20 cellular contexts compared by ENCODE assay signal in the genomic region with DNA sequence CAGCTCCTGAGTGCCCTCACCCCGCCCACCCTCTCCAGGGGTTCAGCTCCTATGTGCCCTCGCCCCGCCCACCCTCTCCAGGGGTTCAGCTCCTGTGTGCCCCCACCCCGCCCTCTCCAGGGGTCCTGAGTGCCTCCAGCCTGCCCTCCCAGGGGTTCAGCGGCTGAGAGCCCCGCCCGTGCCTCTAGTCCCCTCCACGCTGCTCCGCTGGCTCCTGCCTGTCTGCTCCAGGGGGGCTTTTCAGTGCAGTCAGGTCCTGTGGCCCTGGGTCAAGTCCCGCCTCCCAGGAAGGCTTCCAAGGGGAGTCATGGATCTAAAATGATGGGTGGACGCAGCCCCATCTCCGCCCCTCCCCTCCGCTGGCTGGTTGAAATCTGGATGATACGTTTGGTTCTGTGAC. TPM values are rescaled to one million over a fixed set of nuclear protein-coding genes. Genes with fewer than 3 reads are reported as not detected.
DNase-seq lines count a peak whose midpoint lies in the region; ATAC-seq and TF ChIP-seq lines count a peak whose summit lies in the region.
"Had no signal": no experiment of that assay in that cellular context is flagged by ENCODE, and none has a peak within 500 bp of the region (broad histone marks: within the 10 kb centered on the region; RNA-seq: fewer than 3 reads in every experiment).

No MANE protein-coding gene starts in this region.

- peaks cover 13% of the 10 kb centered on the region for H3K4me1 Mint-ChIP-seq in activated naive CD8-positive, alpha-beta T cell treated with anti-CD3 and anti-CD28 coated beads, Interleukin-2, amount 10 ng/mL, durations not matched to agents 7 days and 5 days
- H3K4me1 Mint-ChIP-seq in activated naive CD8-positive, alpha-beta T cell treated with anti-CD3 and anti-CD28 coated beads for 36 hours, result peaks cover 14% of the 10 kb centered on the region
- peaks cover 49% of the 10 kb centered on the region for H3K4me1 Mint-ChIP-seq in osteocyte (ENCODE audit: unreplicated experiment)
- H3K4me1 Mint-ChIP-seq in activated CD8-positive, alpha-beta T cell treated with anti-CD3 and anti-CD28 coated beads for 36 hours (ENCODE audit: low read depth), result peaks cover 10% of the 10 kb centered on the region
- peaks cover 17% of the 10 kb centered on the region for H3K4me1 Mint-ChIP-seq in activated CD8-positive, alpha-beta T cell treated with anti-CD3 and anti-CD28 coated beads, Interleukin-2, amount 10 ng/mL, durations not matched to agents 7 days and 5 days (ENCODE audit: low read depth)

- 85 to 96% (median 91%) methylated on average over 10 to 14 of the region's 14 CpGs for WGBS in psoas muscle, 3 donors

- H3K4me3 ChIP-seq in coronary artery (no peak overlapping the region), psoas muscle (no peak overlapping the region)

- peak overlapping the region; percentile 58 for H3K27ac Mint-ChIP-seq in activated naive CD8-positive, alpha-beta T cell treated with anti-CD3 and anti-CD28 coated beads, Interleukin-2, amount 10 ng/mL, durations not matched to agents 7 days and 5 days
- no peak overlapping the region for H3K27ac Mint-ChIP-seq in activated naive CD8-positive, alpha-beta T cell treated with anti-CD3 and anti-CD28 coated beads for 36 hours
- H3K27ac Mint-ChIP-seq in osteocyte (ENCODE audit: unreplicated experiment), result peak overlapping the region; percentile 42
- H3K27ac Mint-ChIP-seq in activated CD8-positive, alpha-beta T cell treated with anti-CD3 and anti-CD28 coated beads for 36 hours, result no peak overlapping the region
- H3K27ac Mint-ChIP-seq in activated CD8-positive, alpha-beta T cell treated with anti-CD3 and anti-CD28 coated beads, Interleukin-2, amount 10 ng/mL, durations not matched to agents 7 days and 5 days, result no peak overlapping the region

- POLR2A ChIA-PET in activated naive CD8-positive, alpha-beta T cell treated with anti-CD3 and anti-CD28 coated beads, Interleukin-2, amount 10 ng/mL, durations not matched to agents 7 days and 5 days (lab: Charles Lee), result interaction anchor here (0.6 kb wide), 1 partner anchor 589 kb away, joined by 3 read pairs; no protein-coding TSS in a partner anchor
- POLR2A ChIA-PET in activated CD8-positive, alpha-beta T cell treated with anti-CD3 and anti-CD28 coated beads for 36 hours (lab: Charles Lee), result no interaction called here
- POLR2A ChIA-PET in activated CD8-positive, alpha-beta T cell treated with anti-CD3 and anti-CD28 coated beads, Interleukin-2, amount 10 ng/mL, durations not matched to agents 7 days and 5 days (lab: Charles Lee), result no interaction called here

- DNase-seq in activated naive CD8-positive, alpha-beta T cell treated with anti-CD3 and anti-CD28 coated beads, Interleukin-2, amount 10 ng/mL, durations not matched to agents 7 days and 5 days, result no peak
- DNase-seq in activated naive CD8-positive, alpha-beta T cell treated with anti-CD3 and anti-CD28 coated beads for 36 hours, result no peak
- DNase-seq in coronary artery (ENCODE audit: low spot score), result no peak
- DNase-seq in osteocyte (ENCODE audit: extremely low spot score, unreplicated experiment), result no peak
- no peak for DNase-seq in psoas muscle
- DNase-seq in activated T-cell treated with anti-CD3 and anti-CD28 coated beads, Interleukin-2, amount 50 U/mL, for 48 hours, result no peak
- DNase-seq in activated CD8-positive, alpha-beta T cell treated with anti-CD3 and anti-CD28 coated beads for 36 hours, result no peak
- no peak for DNase-seq in activated CD8-positive, alpha-beta T cell treated with anti-CD3 and anti-CD28 coated beads, Interleukin-2, amount 10 ng/mL, durations not matched to agents 7 days and 5 days
- DNase-seq: 8988T; AML-193; CD8-positive, alpha-beta memory T cell; H9; KG1; NCI-H1092; NCI-H1436; NCI-H1930; NCI-H510A treated with DMSO at 0.1 percent for 48 hours; NCI-H82 had no signal

- peaks cover 0 to 34% of the 10 kb centered on the region in 2 donors for H3K36me3 ChIP-seq in psoas muscle (ENCODE audit: insufficient read depth in 1 of 2, low read depth in 1 of 2)

- CTCF ChIA-PET in activated CD8-positive, alpha-beta T cell treated with anti-CD3 and anti-CD28 coated beads for 36 hours (lab: Charles Lee), result interaction anchor here (0.9 to 1.5 kb wide), 2 partner anchors 163 to 174 kb away, joined by 3 to 4 read pairs; no protein-coding TSS in a partner anchor
- CTCF ChIA-PET in activated CD8-positive, alpha-beta T cell treated with anti-CD3 and anti-CD28 coated beads, Interleukin-2, amount 10 ng/mL, durations not matched to agents 7 days and 5 days (lab: Charles Lee), result no interaction called here

- intact Hi-C loops in psoas muscle (cut with DNase I), result no loop called here
- intact Hi-C loops in activated CD8-positive, alpha-beta T cell treated with anti-CD3 and anti-CD28 coated beads for 36 hours (cut with micrococcal nuclease), result no loop called here

- H3K4me1 ChIP-seq in psoas muscle, result no peaks in the 10 kb centered on the region

- no peak for TF ChIP-seq CTCF in coronary artery (IDR thresholded peaks at IDR 0.05)
- TF ChIP-seq CTCF in osteocyte (IDR thresholded peaks at IDR 0.05), result no peak
- TF ChIP-seq CTCF in psoas muscle (IDR thresholded peaks at IDR 0.05), result no peak
- no peak for TF ChIP-seq CTCF in activated CD8-positive, alpha-beta T cell treated with anti-CD3 and anti-CD28 coated beads for 36 hours (IDR thresholded peaks at IDR 0.05)

- no peaks in the 10 kb centered on the region for H3K36me3 Mint-ChIP-seq in activated naive CD8-positive, alpha-beta T cell treated with anti-CD3 and anti-CD28 coated beads, Interleukin-2, amount 10 ng/mL, durations not matched to agents 7 days and 5 days
- peaks cover 9% of the 10 kb centered on the region for H3K36me3 Mint-ChIP-seq in activated naive CD8-positive, alpha-beta T cell treated with anti-CD3 and anti-CD28 coated beads for 36 hours
- peaks cover 10% of the 10 kb centered on the region for H3K36me3 Mint-ChIP-seq in osteocyte (ENCODE audit: unreplicated experiment)
- peaks cover 5% of the 10 kb centered on the region for H3K36me3 Mint-ChIP-seq in activated CD8-positive, alpha-beta T cell treated with anti-CD3 and anti-CD28 coated beads for 36 hours (ENCODE audit: low read depth)
- H3K36me3 Mint-ChIP-seq in activated CD8-positive, alpha-beta T cell treated with anti-CD3 and anti-CD28 coated beads, Interleukin-2, amount 10 ng/mL, durations not matched to agents 7 days and 5 days (ENCODE audit: low read depth), result peaks cover 16% of the 10 kb centered on the region

- no peaks in the 10 kb centered on the region for H3K9me3 ChIP-seq in psoas muscle

- H3K4me3 Mint-ChIP-seq in activated naive CD8-positive, alpha-beta T cell treated with anti-CD3 and anti-CD28 coated beads, Interleukin-2, amount 10 ng/mL, durations not matched to agents 7 days and 5 days, result no peak overlapping the region
- no peak overlapping the region for H3K4me3 Mint-ChIP-seq in activated naive CD8-positive, alpha-beta T cell treated with anti-CD3 and anti-CD28 coated beads for 36 hours
- no peak overlapping the region for H3K4me3 Mint-ChIP-seq in osteocyte (ENCODE audit: unreplicated experiment)
- no peak overlapping the region for H3K4me3 Mint-ChIP-seq in activated CD8-positive, alpha-beta T cell treated with anti-CD3 and anti-CD28 coated beads for 36 hours
- H3K4me3 Mint-ChIP-seq in activated CD8-positive, alpha-beta T cell treated with anti-CD3 and anti-CD28 coated beads, Interleukin-2, amount 10 ng/mL, durations not matched to agents 7 days and 5 days, result no peak overlapping the region
- H3K4me3 Mint-ChIP-seq: CD8-positive, alpha-beta memory T cell; H9 had no signal

- H3K27me3 Mint-ChIP-seq in activated naive CD8-positive, alpha-beta T cell treated with anti-CD3 and anti-CD28 coated beads, Interleukin-2, amount 10 ng/mL, durations not matched to agents 7 days and 5 days, result no peaks in the 10 kb centered on the region
- H3K27me3 Mint-ChIP-seq in activated naive CD8-positive, alpha-beta T cell treated with anti-CD3 and anti-CD28 coated beads for 36 hours, result no peaks in the 10 kb centered on the region
- no peaks in the 10 kb centered on the region for H3K27me3 Mint-ChIP-seq in osteocyte (ENCODE audit: unreplicated experiment)
- no peaks in the 10 kb centered on the region for H3K27me3 Mint-ChIP-seq in activated CD8-positive, alpha-beta T cell treated with anti-CD3 and anti-CD28 coated beads for 36 hours
- no peaks in the 10 kb centered on the region for H3K27me3 Mint-ChIP-seq in activated CD8-positive, alpha-beta T cell treated with anti-CD3 and anti-CD28 coated beads, Interleukin-2, amount 10 ng/mL, durations not matched to agents 7 days and 5 days (ENCODE audit: low read depth)
- H3K27me3 Mint-ChIP-seq: CD8-positive, alpha-beta memory T cell had no signal

- no peaks in the 10 kb centered on the region for H3K27me3 ChIP-seq in psoas muscle (ENCODE audit: insufficient read depth in 3 of 3, low read length in 2 of 3)

- H3K27ac ChIP-seq in coronary artery (peak overlapping the region; percentile 15 to 90), psoas muscle (no peak overlapping the region)
- H3K27ac ChIP-seq: C4-2B had no signal

- no peaks in the 10 kb centered on the region for H3K9me3 Mint-ChIP-seq in activated naive CD8-positive, alpha-beta T cell treated with anti-CD3 and anti-CD28 coated beads, Interleukin-2, amount 10 ng/mL, durations not matched to agents 7 days and 5 days
- H3K9me3 Mint-ChIP-seq in activated naive CD8-positive, alpha-beta T cell treated with anti-CD3 and anti-CD28 coated beads for 36 hours, result no peaks in the 10 kb centered on the region
- no peaks in the 10 kb centered on the region for H3K9me3 Mint-ChIP-seq in osteocyte (ENCODE audit: unreplicated experiment)
- no peaks in the 10 kb centered on the region for H3K9me3 Mint-ChIP-seq in activated CD8-positive, alpha-beta T cell treated with anti-CD3 and anti-CD28 coated beads for 36 hours
- no peaks in the 10 kb centered on the region for H3K9me3 Mint-ChIP-seq in activated CD8-positive, alpha-beta T cell treated with anti-CD3 and anti-CD28 coated beads, Interleukin-2, amount 10 ng/mL, durations not matched to agents 7 days and 5 days (ENCODE audit: insufficient read depth)
- H3K9me3 Mint-ChIP-seq: CD8-positive, alpha-beta memory T cell; H9 had no signal

- no peak for ATAC-seq in activated naive CD8-positive, alpha-beta T cell treated with anti-CD3 and anti-CD28 coated beads, Interleukin-2, amount 10 ng/mL, durations not matched to agents 7 days and 5 days (ENCODE audit: low read depth)
- ATAC-seq in psoas muscle, result no peak
- ATAC-seq in activated CD8-positive, alpha-beta T cell treated with anti-CD3 and anti-CD28 coated beads for 36 hours, result no peak
- ATAC-seq in activated CD8-positive, alpha-beta T cell treated with anti-CD3 and anti-CD28 coated beads, Interleukin-2, amount 10 ng/mL, durations not matched to agents 7 days and 5 days, result no peak
- ATAC-seq: Right ventricle myocardium inferior had no signal

RNA-seq across cellular contexts. Expression of a gene that starts 33.8 kb away (rescaled TPM):
- total RNA-seq in activated naive CD8-positive, alpha-beta T cell treated with anti-CD3 and anti-CD28 coated beads, Interleukin-2, amount 10 ng/mL, durations not matched to agents 7 days and 5 days, result 10 to 100 TPM; 44.2 to 44.3 TPM
- 10 to 100 TPM; 85.9 to 93.6 TPM for total RNA-seq in activated naive CD8-positive, alpha-beta T cell treated with anti-CD3 and anti-CD28 coated beads for 36 hours
- total RNA-seq in osteocyte (30.4 and 33.1 TPM in 2 replicates), psoas muscle (10 to 100 TPM; 26.3 to 58.0 (median 32.5) TPM)
- 10 to 100 TPM; 20.2 to 69.2 (median 26.7) TPM for polyA plus RNA-seq in psoas muscle
- 10 to 100 TPM; 76.0 to 76.5 TPM for total RNA-seq in activated CD8-positive, alpha-beta T cell treated with anti-CD3 and anti-CD28 coated beads for 36 hours
- 10 to 100 TPM; 56.6 to 60.4 TPM for total RNA-seq in activated CD8-positive, alpha-beta T cell treated with anti-CD3 and anti-CD28 coated beads, Interleukin-2, amount 10 ng/mL, durations not matched to agents 7 days and 5 days

RNA-seq across cellular contexts. Expression of a gene that starts 52.9 kb away (rescaled TPM):
- total RNA-seq in activated naive CD8-positive, alpha-beta T cell treated with anti-CD3 and anti-CD28 coated beads, Interleukin-2, amount 10 ng/mL, durations not matched to agents 7 days and 5 days, result 100 to 1,000 TPM; 416 to 452 TPM
- total RNA-seq in activated naive CD8-positive, alpha-beta T cell treated with anti-CD3 and anti-CD28 coated beads for 36 hours, result 100 to 1,000 TPM; 223 to 234 TPM
- total RNA-seq in osteocyte (0.62 and 1.1 TPM in 2 replicates), psoas muscle (10 to 100 TPM in 3 of 4 donors, 1 to 10 TPM in 1; 8.3 to 11.7 (median 11.0) TPM)
- 1 to 10 TPM; 2.5 to 4.6 (median 2.7) TPM for polyA plus RNA-seq in psoas muscle
- total RNA-seq in activated CD8-positive, alpha-beta T cell treated with anti-CD3 and anti-CD28 coated beads for 36 hours, result 100 to 1,000 TPM; 340 to 343 TPM
- 100 to 1,000 TPM; 503 to 530 TPM for total RNA-seq in activated CD8-positive, alpha-beta T cell treated with anti-CD3 and anti-CD28 coated beads, Interleukin-2, amount 10 ng/mL, durations not matched to agents 7 days and 5 days

Comparison
In these comparisons a context has a peak if more than half of its experiments do, and no peak if none do; other contexts are left out.
1. H3K27ac Mint-ChIP-seq: peak in activated naive CD8-positive, alpha-beta T cell treated with anti-CD3 and anti-CD28 coated beads, Interleukin-2, amount 10 ng/mL, durations not matched to agents 7 days and 5 days (single experiment) and osteocyte (single experiment); none in activated naive CD8-positive, alpha-beta T cell treated with anti-CD3 and anti-CD28 coated beads for 36 hours (single experiment), activated CD8-positive, alpha-beta T cell treated with anti-CD3 and anti-CD28 coated beads for 36 hours (single experiment) and activated CD8-positive, alpha-beta T cell treated with anti-CD3 and anti-CD28 coated beads, Interleukin-2, amount 10 ng/mL, durations not matched to agents 7 days and 5 days (single experiment).
2. RNA of a gene that starts 52.9 kb away (total RNA-seq): 503 to 530 TPM in activated CD8-positive, alpha-beta T cell treated with anti-CD3 and anti-CD28 coated beads, Interleukin-2, amount 10 ng/mL, durations not matched to agents 7 days and 5 days, 416 to 452 TPM in activated naive CD8-positive, alpha-beta T cell treated with anti-CD3 and anti-CD28 coated beads, Interleukin-2, amount 10 ng/mL, durations not matched to agents 7 days and 5 days, 340 to 343 TPM in activated CD8-positive, alpha-beta T cell treated with anti-CD3 and anti-CD28 coated beads for 36 hours and 223 to 234 TPM in activated naive CD8-positive, alpha-beta T cell treated with anti-CD3 and anti-CD28 coated beads for 36 hours; 8.3 to 11.7 TPM in psoas muscle and 0.62 to 1.1 TPM in osteocyte; every median in the first group is over 10 times any median in the second.